1 cellular context compared by ENCODE assay signal in the genomic region with DNA sequence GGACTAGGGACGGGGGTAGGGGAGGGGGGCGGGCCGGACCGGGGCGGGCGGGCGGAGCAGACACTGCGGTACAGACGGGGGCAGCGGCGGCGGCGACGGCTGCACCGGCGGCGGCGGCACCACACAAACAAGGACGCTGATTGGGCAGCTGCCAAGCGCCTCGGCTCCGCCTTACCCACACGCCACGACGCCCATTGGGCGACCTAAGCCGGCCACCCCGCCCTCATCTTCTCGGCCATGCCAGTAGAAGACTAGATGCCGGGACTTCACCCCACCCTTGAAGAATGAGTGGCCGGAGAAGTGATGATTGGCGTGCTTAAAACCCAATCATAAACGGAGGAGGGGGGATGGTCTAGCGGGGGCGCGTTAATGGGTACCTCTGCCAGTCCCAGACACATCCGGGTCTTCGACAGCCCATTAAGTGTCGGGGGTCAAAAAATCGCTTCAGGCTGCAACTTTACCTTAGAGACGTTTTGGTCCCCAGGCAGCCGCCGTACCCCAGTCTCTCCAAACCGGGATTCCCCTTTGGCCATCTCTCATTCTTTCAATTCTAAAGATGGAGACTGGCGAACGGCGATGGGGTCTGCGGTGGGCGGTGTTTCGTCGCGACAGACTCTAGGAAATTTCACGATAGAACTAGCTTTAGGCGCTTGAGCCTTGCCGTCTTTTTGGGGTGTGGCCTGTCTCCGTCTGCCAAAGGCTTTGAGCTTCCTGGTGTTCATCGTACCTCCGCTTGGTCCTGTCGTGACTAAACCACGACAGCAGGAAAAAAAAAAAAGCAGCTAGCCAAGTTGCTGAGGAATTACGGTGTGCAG.
TF ChIP-seq lines count a peak whose summit lies in the region.

GATAD2B (minus strand) TSS at position 135 of the 815 bp plus-strand sequence. CDS start 94,625 bp downstream, outside the sequence.

TF ChIP-seq in HepG2, 621 proteins besides CTCF, POLR2A, EP300 and RAD21 (continued from another document):
- TF ChIP-seq, protein P1, sequence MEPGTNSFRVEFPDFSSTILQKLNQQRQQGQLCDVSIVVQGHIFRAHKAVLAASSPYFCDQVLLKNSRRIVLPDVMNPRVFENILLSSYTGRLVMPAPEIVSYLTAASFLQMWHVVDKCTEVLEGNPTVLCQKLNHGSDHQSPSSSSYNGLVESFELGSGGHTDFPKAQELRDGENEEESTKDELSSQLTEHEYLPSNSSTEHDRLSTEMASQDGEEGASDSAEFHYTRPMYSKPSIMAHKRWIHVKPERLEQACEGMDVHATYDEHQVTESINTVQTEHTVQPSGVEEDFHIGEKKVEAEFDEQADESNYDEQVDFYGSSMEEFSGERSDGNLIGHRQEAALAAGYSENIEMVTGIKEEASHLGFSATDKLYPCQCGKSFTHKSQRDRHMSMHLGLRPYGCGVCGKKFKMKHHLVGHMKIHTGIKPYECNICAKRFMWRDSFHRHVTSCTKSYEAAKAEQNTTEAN (CRISPR knock-in tag; conservative IDR thresholded peaks at IDR 0.05) = no peak
- TF ChIP-seq THYN1 (CRISPR knock-in tag; IDR thresholded peaks at IDR 0.05; ENCODE audit: borderline replicate concordance, low read depth) (no peak), SOX6 (IDR thresholded peaks at IDR 0.05) (no peak), SOX6 (CRISPR knock-in tag; IDR thresholded peaks at IDR 0.05) (peak; percentile 44), SIN3A (IDR thresholded peaks at IDR 0.05; ENCODE audit: borderline replicate concordance, low read depth, low read length) (peak; percentile 35; the same call in 1 of the 2 replicates), ZNF552 (CRISPR knock-in tag; IDR thresholded peaks at IDR 0.05; ENCODE audit: borderline replicate concordance) (no peak), ZUFSP (CRISPR knock-in tag; IDR thresholded peaks at IDR 0.05; ENCODE audit: borderline replicate concordance) (no peak), ZNF670 (CRISPR knock-in tag; IDR thresholded peaks at IDR 0.05; ENCODE audit: borderline replicate concordance) (peak; percentile 63; the same call in 1 of the 2 replicates), ZNF432 (CRISPR knock-in tag; IDR thresholded peaks at IDR 0.05; ENCODE audit: borderline replicate concordance) (no peak), SMAD9 (CRISPR knock-in tag; IDR thresholded peaks at IDR 0.05) (no peak), FOXK2 (IDR thresholded peaks at IDR 0.05) (no peak), U2AF2 (IDR thresholded peaks at IDR 0.05; ENCODE audit: low read depth, low read length) (0 out of 2 replicates have a peak, but pooled peaks have one; percentile 31), ZZZ3 (CRISPR knock-in tag; IDR thresholded peaks at IDR 0.05; ENCODE audit: borderline replicate concordance) (peak; percentile 74; the same call in 1 of the 2 replicates), ZNF350 (CRISPR knock-in tag; IDR thresholded peaks at IDR 0.05; ENCODE audit: borderline replicate concordance, low read depth) (peak; percentile 33; the same call in 1 of the 2 replicates), ATF7 (IDR thresholded peaks at IDR 0.05) (no peak), ATF7 (CRISPR knock-in tag; IDR thresholded peaks at IDR 0.05) (no peak), ZNF776 (CRISPR knock-in tag; IDR thresholded peaks at IDR 0.05) (no peak), SP2 (CRISPR knock-in tag; IDR thresholded peaks at IDR 0.05) (peak; percentile 96), HNF4G (IDR thresholded peaks at IDR 0.05; ENCODE audit: borderline replicate concordance, low read depth, low read length) (no peak), HNF4G (CRISPR knock-in tag; IDR thresholded peaks at IDR 0.05; ENCODE audit: borderline replicate concordance, low read depth) (no peak), ZNF777 (CRISPR knock-in tag; IDR thresholded peaks at IDR 0.05) (no peak), ZNF501 (CRISPR knock-in tag; IDR thresholded peaks at IDR 0.05) (peak; percentile 81), HES4 (CRISPR knock-in tag; IDR thresholded peaks at IDR 0.05; ENCODE audit: borderline replicate concordance) (peak; percentile 63; the same call in 1 of the 2 replicates), ZNF563 (CRISPR knock-in tag; IDR thresholded peaks at IDR 0.05) (no peak), UBTF (CRISPR knock-in tag; IDR thresholded peaks at IDR 0.05) (peak; percentile 21; the same call in 1 of the 2 replicates), ZNF674 (CRISPR knock-in tag; IDR thresholded peaks at IDR 0.05; ENCODE audit: low read depth) (no peak), STAG1 (CRISPR knock-in tag; IDR thresholded peaks at IDR 0.05) (peak; percentile 4; the same call in 1 of the 2 replicates), IKZF1 (IDR thresholded peaks at IDR 0.05) (no peak), RBFOX2 (IDR thresholded peaks at IDR 0.05; ENCODE audit: low read depth, low read length) (peak; percentile 52), CREB1 (IDR thresholded peaks at IDR 0.05) (peak; percentile 75), CREB1 (CRISPR knock-in tag; IDR thresholded peaks at IDR 0.05) (peak; percentile 77), HIVEP1 (CRISPR knock-in tag; IDR thresholded peaks at IDR 0.05) (peak; percentile 80; the same call in 1 of the 2 replicates), PRPF4 (IDR thresholded peaks at IDR 0.05; ENCODE audit: low read depth, low read length, poor library complexity, severe bottlenecking) (no peak), DNMT3B (CRISPR knock-in tag; conservative IDR thresholded peaks at IDR 0.05) (peak; percentile 59), NR2F6 (IDR thresholded peaks at IDR 0.05) (no peak; the same call in 1 of the 2 replicates), NR2F6 (CRISPR knock-in tag; IDR thresholded peaks at IDR 0.05) (peak; percentile 33; the same call in 1 of the 2 replicates), PHF21A (CRISPR knock-in tag; IDR thresholded peaks at IDR 0.05) (peak; percentile 77; the same call in 1 of the 2 replicates), MAZ (IDR thresholded peaks at IDR 0.05; ENCODE audit: borderline replicate concordance, low read depth, low read length) (peak; percentile 81), MAZ (CRISPR knock-in tag; IDR thresholded peaks at IDR 0.05; ENCODE audit: low read depth) (peak; percentile 61), U2AF1 (optimal IDR thresholded peaks at IDR 0.05; ENCODE audit: low read depth, low read length) (no peak), GABPB1 (CRISPR knock-in tag; IDR thresholded peaks at IDR 0.05) (no peak; the same call in none of the 2 replicates), TBX3 (IDR thresholded peaks at IDR 0.05; ENCODE audit: borderline replicate concordance) (peak; percentile 58; the same call in 1 of the 2 replicates), SOX5 (CRISPR knock-in tag; IDR thresholded peaks at IDR 0.05; ENCODE audit: borderline replicate concordance) (peak; percentile 19; the same call in 1 of the 2 replicates), WIZ (CRISPR knock-in tag; IDR thresholded peaks at IDR 0.05) (no peak; the same call in 1 of the 2 replicates), ZNF274 (CRISPR knock-in tag; IDR thresholded peaks at IDR 0.05) (peak; percentile 41; the same call in 1 of the 2 replicates), NCOA2 (CRISPR knock-in tag; IDR thresholded peaks at IDR 0.05) (peak; percentile 36; the same call in 1 of the 2 replicates), TARDBP (CRISPR knock-in tag; IDR thresholded peaks at IDR 0.05) (no peak), KMT2B (CRISPR knock-in tag; IDR thresholded peaks at IDR 0.05) (peak; percentile 51), PPARG (CRISPR knock-in tag; conservative IDR thresholded peaks at IDR 0.05) (0 out of 2 replicates have a peak, but pooled peaks have one; percentile 43), ZNF317 (CRISPR knock-in tag; IDR thresholded peaks at IDR 0.05) (0 out of 2 replicates have a peak, but pooled peaks have one; percentile 45), NR2C2 (CRISPR knock-in tag; IDR thresholded peaks at IDR 0.05; ENCODE audit: borderline replicate concordance) (peak; percentile 69; the same call in 1 of the 2 replicates), ZNF510 (CRISPR knock-in tag; IDR thresholded peaks at IDR 0.05; ENCODE audit: low read depth) (peak; percentile 69; the same call in 1 of the 2 replicates)
- TF ChIP-seq, protein P2, sequence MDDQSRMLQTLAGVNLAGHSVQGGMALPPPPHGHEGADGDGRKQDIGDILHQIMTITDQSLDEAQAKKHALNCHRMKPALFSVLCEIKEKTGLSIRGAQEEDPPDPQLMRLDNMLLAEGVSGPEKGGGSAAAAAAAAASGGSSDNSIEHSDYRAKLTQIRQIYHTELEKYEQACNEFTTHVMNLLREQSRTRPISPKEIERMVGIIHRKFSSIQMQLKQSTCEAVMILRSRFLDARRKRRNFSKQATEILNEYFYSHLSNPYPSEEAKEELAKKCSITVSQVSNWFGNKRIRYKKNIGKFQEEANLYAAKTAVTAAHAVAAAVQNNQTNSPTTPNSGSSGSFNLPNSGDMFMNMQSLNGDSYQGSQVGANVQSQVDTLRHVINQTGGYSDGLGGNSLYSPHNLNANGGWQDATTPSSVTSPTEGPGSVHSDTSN (CRISPR knock-in tag; IDR thresholded peaks at IDR 0.05; ENCODE audit: borderline replicate concordance) = no peak
- TF ChIP-seq, protein P3, sequence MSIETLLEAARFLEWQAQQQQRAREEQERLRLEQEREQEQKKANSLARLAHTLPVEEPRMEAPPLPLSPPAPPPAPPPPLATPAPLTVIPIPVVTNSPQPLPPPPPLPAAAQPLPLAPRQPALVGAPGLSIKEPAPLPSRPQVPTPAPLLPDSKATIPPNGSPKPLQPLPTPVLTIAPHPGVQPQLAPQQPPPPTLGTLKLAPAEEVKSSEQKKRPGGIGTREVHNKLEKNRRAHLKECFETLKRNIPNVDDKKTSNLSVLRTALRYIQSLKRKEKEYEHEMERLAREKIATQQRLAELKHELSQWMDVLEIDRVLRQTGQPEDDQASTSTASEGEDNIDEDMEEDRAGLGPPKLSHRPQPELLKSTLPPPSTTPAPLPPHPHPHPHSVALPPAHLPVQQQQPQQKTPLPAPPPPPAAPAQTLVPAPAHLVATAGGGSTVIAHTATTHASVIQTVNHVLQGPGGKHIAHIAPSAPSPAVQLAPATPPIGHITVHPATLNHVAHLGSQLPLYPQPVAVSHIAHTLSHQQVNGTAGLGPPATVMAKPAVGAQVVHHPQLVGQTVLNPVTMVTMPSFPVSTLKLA (IDR thresholded peaks at IDR 0.05) = 0 out of 2 replicates have a peak, but pooled peaks have one; percentile 26
- TF ChIP-seq, protein P4, sequence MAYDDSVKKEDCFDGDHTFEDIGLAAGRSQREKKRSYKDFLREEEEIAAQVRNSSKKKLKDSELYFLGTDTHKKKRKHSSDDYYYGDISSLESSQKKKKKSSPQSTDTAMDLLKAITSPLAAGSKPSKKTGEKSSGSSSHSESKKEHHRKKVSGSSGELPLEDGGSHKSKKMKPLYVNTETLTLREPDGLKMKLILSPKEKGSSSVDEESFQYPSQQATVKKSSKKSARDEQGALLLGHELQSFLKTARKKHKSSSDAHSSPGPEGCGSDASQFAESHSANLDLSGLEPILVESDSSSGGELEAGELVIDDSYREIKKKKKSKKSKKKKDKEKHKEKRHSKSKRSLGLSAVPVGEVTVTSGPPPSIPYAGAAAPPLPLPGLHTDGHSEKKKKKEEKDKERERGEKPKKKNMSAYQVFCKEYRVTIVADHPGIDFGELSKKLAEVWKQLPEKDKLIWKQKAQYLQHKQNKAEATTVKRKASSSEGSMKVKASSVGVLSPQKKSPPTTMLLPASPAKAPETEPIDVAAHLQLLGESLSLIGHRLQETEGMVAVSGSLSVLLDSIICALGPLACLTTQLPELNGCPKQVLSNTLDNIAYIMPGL (CRISPR knock-in tag; IDR thresholded peaks at IDR 0.05; ENCODE audit: borderline replicate concordance in 1 of 2, low read depth in 1 of 2) = peak in 1 of 2 experiments; percentile 32; a peak in 1 of 4 replicates
